In genomic region chrX:41084360-41085104, GRCh38 we compare ENCODE assay signal across 8 cellular contexts. TPM values are rescaled to one million over a fixed set of nuclear protein-coding genes. Genes with fewer than 3 reads are reported as not detected.
DNase-seq lines count a peak whose midpoint lies in the region; ATAC-seq, FAIRE-seq and TF ChIP-seq lines count a peak whose summit lies in the region.

No MANE protein-coding gene starts in this region.

- H3K4me3 ChIP-seq in cardiac muscle cell, result peak overlapping the region; percentile 87
- peak overlapping the region; percentile 89 to 94 (median 92) for H3K4me3 ChIP-seq in pancreas
- peak overlapping the region; percentile 93 to 95 for H3K4me3 ChIP-seq in tibial artery

- ATAC-seq in HG02840 (IDR thresholded peaks at IDR 0.05; ENCODE audit: low FRiP score, unreplicated experiment) (peak; percentile 62), pancreas (peak; percentile 77 to 86 (median 80))

- TF ChIP-seq CTCF in cardiac muscle cell (IDR thresholded peaks at IDR 0.05; ENCODE audit: low read depth, low read length) (no peak), pancreas (IDR thresholded peaks at IDR 0.05) (no peak), tibial artery (IDR thresholded peaks at IDR 0.05) (no peak)

- 0 to 1% (median 1%) methylated on average over 49 to 62 of the region's 65 CpGs for WGBS in adipose tissue, 3 donors
- 1% methylated on average over 58 to 65 of the region's 65 CpGs for WGBS in pancreas, 2 donors

- DNase-seq in GM12892 (ENCODE audit: insufficient read length), result peak; percentile 54
- peak; percentile 92 for DNase-seq in NCI-H1436 (lab: John Stamatoyannopoulos, UW)
- DNase-seq in SW480 (ENCODE audit: low spot score), result peak; percentile 95
- peak; percentile 97 for DNase-seq in cardiac muscle cell (ENCODE audit: low read depth in 1 of 2, low spot score in 1 of 2)
- peak; percentile 92 to 100 (median 98) for DNase-seq in pancreas
- peak; percentile 94 to 97 for DNase-seq in tibial artery

- peaks cover 19% of the 10 kb centered on the region for H3K4me1 ChIP-seq in cardiac muscle cell (ENCODE audit: low read depth)
- H3K4me1 ChIP-seq in pancreas, result peaks cover 0 to 19% (median 17%) of the 10 kb centered on the region in 3 donors
- peaks cover 0 to 12% (median 6%) of the 10 kb centered on the region in 4 donors for H3K4me1 ChIP-seq in tibial artery

- TF ChIP-seq POLR2A in GM12892 (IDR thresholded peaks at IDR 0.05; ENCODE audit: low read depth, low read length), result peak; percentile 80

- peak overlapping the region; percentile 95 for H3K27ac ChIP-seq in adipose tissue (ENCODE audit: low read depth, low read length)
- H3K27ac ChIP-seq in cardiac muscle cell, result peak overlapping the region; percentile 100
- peak overlapping the region; percentile 99 to 100 (median 99) for H3K27ac ChIP-seq in pancreas
- H3K27ac ChIP-seq in tibial artery, result peak overlapping the region; percentile 97 to 98

- H3K27me3 ChIP-seq in cardiac muscle cell (no peaks in the 10 kb centered on the region), pancreas (no peaks in the 10 kb centered on the region), tibial artery (no peaks in the 10 kb centered on the region)

- intact Hi-C loops in pancreas (cut with DNase I) (no loop called here), tibial artery (cut with DNase I; ENCODE audit: low total_unique reads) (no loop called here)

- H3K9me3 ChIP-seq in cardiac muscle cell (ENCODE audit: low read depth) (no peaks in the 10 kb centered on the region), pancreas (no peaks in the 10 kb centered on the region), tibial artery (no peaks in the 10 kb centered on the region)

- H3K36me3 ChIP-seq in cardiac muscle cell (no peaks in the 10 kb centered on the region), pancreas (no peaks in the 10 kb centered on the region), tibial artery (no peaks in the 10 kb centered on the region)

- FAIRE-seq in GM12892 (lab: Jason Lieb, UNC) (peak; percentile 100), pancreas (lab: Jason Lieb, UNC) (no peak)

RNA-seq across cellular contexts. Expression of gene USP9X, which starts 0.7 kb away (rescaled TPM):
- polyA plus RNA-seq in GM12892 (2012; ENCODE audit: missing spikeins), result 30.4 TPM
- polyA plus RNA-seq in adipose tissue, result 10 to 100 TPM in 2 of 3 donors, 1 to 10 TPM in 1; 8.9 to 23.7 (median 11.4) TPM
- 72.4 and 95.6 TPM in 2 replicates for total RNA-seq in cardiac muscle cell
- 43.1 and 62.4 TPM in 2 replicates for polyA plus RNA-seq in cardiac muscle cell
- total RNA-seq in pancreas, result 10 to 100 TPM; 29.4 to 55.2 (median 32.2) TPM
- 10 to 100 TPM in 1 of 2 donors, 1 to 10 TPM in 1; 6.3 to 13.5 TPM for polyA plus RNA-seq in pancreas

Comparison
In these comparisons a context has a peak if more than half of its experiments do, and no peak if none do; other contexts are left out.
1. Peak in every context shown above with its lines: DNase-seq, ATAC-seq, H3K4me3 ChIP-seq and H3K27ac ChIP-seq.